ENCODE assay signal across 16 cellular contexts in genomic region chr2:30963184-30963583, GRCh38.
A peak's percentile ranks its signal among the peaks of the same experiment; 100 is the strongest.
DNase-seq lines count a peak whose midpoint lies in the region; ATAC-seq and TF ChIP-seq lines count a peak whose summit lies in the region.
"Had no signal": no experiment of that assay in that cellular context is flagged by ENCODE, and none has a peak within 500 bp of the region (broad histone marks: within the 10 kb centered on the region; RNA-seq: fewer than 3 reads in every experiment).

No MANE protein-coding gene starts in this region.

- intact Hi-C loops in psoas muscle (cut with DNase I) = no loop called here

- no peak for ATAC-seq in HG03097 (IDR thresholded peaks at IDR 0.05; ENCODE audit: low FRiP score, unreplicated experiment)
- ATAC-seq in HG02642 (IDR thresholded peaks at IDR 0.05; ENCODE audit: poor library complexity, unreplicated experiment) = no peak
- ATAC-seq in HG03159 (IDR thresholded peaks at IDR 0.05; ENCODE audit: unreplicated experiment) = no peak
- ATAC-seq in psoas muscle = no peak

- H3K27me3 ChIP-seq in BLaER1 treated with 17β-estradiol and CSF1 and Interleukin-3, amounts not matched to agents 10 nM and 100 nM = no peaks in the 10 kb centered on the region
- peaks cover 0 to 3% (median 0%) of the 10 kb centered on the region in 3 donors for H3K27me3 ChIP-seq in psoas muscle (ENCODE audit: insufficient read depth in 3 of 3, low read length in 2 of 3)

- H4K20me1 ChIP-seq in BLaER1 treated with 17β-estradiol and CSF1 and Interleukin-3, amounts not matched to agents 10 nM and 100 nM = peaks cover 0 to 47% (median 10%) of the 10 kb centered on the region in 11 experiments; a peak in 14 of 22 replicates

- H3K27ac Mint-ChIP-seq in neural crest cell (ENCODE audit: unreplicated experiment) = peak overlapping the region; percentile 81
- H3K27ac Mint-ChIP-seq: CD14-positive monocyte; CD4-positive, alpha-beta T cell; CD8-positive, alpha-beta memory T cell; HFFc6 had no signal

- H3K36me3 Mint-ChIP-seq in neural crest cell (ENCODE audit: low read depth) = no peaks in the 10 kb centered on the region
- H3K36me3 Mint-ChIP-seq: CD14-positive monocyte; CD8-positive, alpha-beta memory T cell had no signal

- peak overlapping the region in 2 of 11 experiments; percentile 4 to 21; a peak in 2 of 22 replicates for H3K9ac ChIP-seq in BLaER1 treated with 17β-estradiol and CSF1 and Interleukin-3, amounts not matched to agents 10 nM and 100 nM

- peak overlapping the region in 7 of 11 experiments; percentile 9 to 82 (median 71); a peak in 12 of 22 replicates for H3K4me2 ChIP-seq in BLaER1 treated with 17β-estradiol and CSF1 and Interleukin-3, amounts not matched to agents 10 nM and 100 nM

- H3K4me3 ChIP-seq in BLaER1 treated with 17β-estradiol and CSF1 and Interleukin-3, amounts not matched to agents 10 nM and 100 nM = no peak overlapping the region
- H3K4me3 ChIP-seq in psoas muscle = no peak overlapping the region
- H3K4me3 ChIP-seq: HAP-1 had no signal

- H3K36me3 ChIP-seq in BLaER1 treated with 17β-estradiol and CSF1 and Interleukin-3, amounts not matched to agents 10 nM and 100 nM = peaks cover 40 to 100% (median 71%) of the 10 kb centered on the region in 11 experiments
- H3K36me3 ChIP-seq in psoas muscle (ENCODE audit: insufficient read depth in 1 of 2, low read depth in 1 of 2) = no peaks in the 10 kb centered on the region
- H3K36me3 ChIP-seq: HAP-1 had no signal

- no peaks in the 10 kb centered on the region for H3K4me1 Mint-ChIP-seq in neural crest cell
- H3K4me1 Mint-ChIP-seq: CD8-positive, alpha-beta memory T cell had no signal

- no peaks in the 10 kb centered on the region for H3K27me3 Mint-ChIP-seq in neural crest cell (ENCODE audit: low read depth)

- H3K9me3 Mint-ChIP-seq in neural crest cell = no peaks in the 10 kb centered on the region
- H3K9me3 Mint-ChIP-seq: CD14-positive monocyte; CD4-positive, alpha-beta T cell; CD8-positive, alpha-beta memory T cell; HFFc6 had no signal

- TF ChIP-seq CTCF in neural crest cell (conservative IDR thresholded peaks at IDR 0.05) = no peak
- TF ChIP-seq CTCF in psoas muscle (IDR thresholded peaks at IDR 0.05) = no peak

- DNase-seq in NCI-H524 (lab: John Stamatoyannopoulos, UW) (peak; percentile 3 to 72), NCI-H82 treated with DMSO at 0.1 percent for 48 hours (lab: John Stamatoyannopoulos, UW; ENCODE audit: unreplicated experiment) (peak; percentile 70), neural crest cell (ENCODE audit: low read depth, low spot score) (no peak), psoas muscle (no peak)
- DNase-seq: CD4-positive, alpha-beta T cell; CD8-positive, alpha-beta memory T cell; DMS53; DMS79 treated with DMSO at 0.1 percent for 48 hours; GOT3; HFFc6 had no signal

- H3K4me3 Mint-ChIP-seq in neural crest cell = no peak overlapping the region
- H3K4me3 Mint-ChIP-seq: CD14-positive monocyte; CD4-positive, alpha-beta T cell; CD8-positive, alpha-beta memory T cell; HFFc6 had no signal

- 39 to 64% (median 44%) methylated on average over 7 of the region's 7 CpGs for WGBS in psoas muscle, 3 donors

- peaks cover 10 to 87% (median 68%) of the 10 kb centered on the region in 10 experiments for H3K4me1 ChIP-seq in BLaER1 treated with 17β-estradiol and CSF1 and Interleukin-3, amounts not matched to agents 10 nM and 100 nM
- H3K4me1 ChIP-seq in psoas muscle = no peaks in the 10 kb centered on the region
- H3K4me1 ChIP-seq: HAP-1 had no signal

- peak overlapping the region in 4 of 11 experiments; percentile 22 to 65 (median 54); a peak in 6 of 22 replicates for H3K27ac ChIP-seq in BLaER1 treated with 17β-estradiol and CSF1 and Interleukin-3, amounts not matched to agents 10 nM and 100 nM
- H3K27ac ChIP-seq in psoas muscle = no peak overlapping the region

- H3K9me3 ChIP-seq in BLaER1 treated with 17β-estradiol and CSF1 and Interleukin-3, amounts not matched to agents 10 nM and 100 nM (replicated peaks in 1 of 11) = no peaks in the 10 kb centered on the region
- H3K9me3 ChIP-seq in psoas muscle = no peaks in the 10 kb centered on the region
- H3K9me3 ChIP-seq: HAP-1 had no signal

Comparison
In these comparisons a context has a peak if more than half of its experiments do, and no peak if none do; other contexts are left out.
1. DNase-seq: peak in NCI-H524 (2 of 2) and NCI-H82 treated with DMSO at 0.1 percent for 48 hours (single experiment); none in neural crest cell (single experiment) and psoas muscle (0 of 2).